In genomic region chr22:36362819-36363377, GRCh38 we compare ENCODE assay signal across 9 cellular contexts. TPM values are rescaled to one million over a fixed set of nuclear protein-coding genes. Genes with fewer than 3 reads are reported as not detected.
DNase-seq lines count a peak whose midpoint lies in the region; ATAC-seq, FAIRE-seq and TF ChIP-seq lines count a peak whose summit lies in the region.
"Had no signal": no experiment of that assay in that cellular context is flagged by ENCODE, and none has a peak within 500 bp of the region (broad histone marks: within the 10 kb centered on the region; RNA-seq: fewer than 3 reads in every experiment).

No MANE protein-coding gene starts in this region.

- peaks cover 5% of the 10 kb centered on the region for H3K79me1 ChIP-seq in H9 (ENCODE audit: insufficient read depth, low read depth, low read length, poor library complexity, severe bottlenecking)

- H3K27me3 ChIP-seq in H9 (ENCODE audit: insufficient read depth, low read length) (no peaks in the 10 kb centered on the region), foreskin keratinocyte (no peaks in the 10 kb centered on the region)

- peaks cover 74% of the 10 kb centered on the region; the same call in 1 of the 2 replicates for H3K79me2 ChIP-seq in H9 (ENCODE audit: insufficient read depth, low read length)

- no peaks in the 10 kb centered on the region for H3K27me3 Mint-ChIP-seq in H9 (ENCODE audit: low read depth)
- no peaks in the 10 kb centered on the region for H3K27me3 Mint-ChIP-seq in activated CD4-positive, alpha-beta memory T cell treated with anti-CD3 and anti-CD28 coated beads for 36 hours

- no peak overlapping the region for H3K9ac ChIP-seq in H9 (ENCODE audit: extremely low read depth, insufficient read length, low read length)

- ATAC-seq in foreskin keratinocyte, result peak; percentile 65

- H3K9me3 Mint-ChIP-seq in H9, result no peaks in the 10 kb centered on the region
- no peaks in the 10 kb centered on the region for H3K9me3 Mint-ChIP-seq in activated CD4-positive, alpha-beta memory T cell treated with anti-CD3 and anti-CD28 coated beads for 36 hours

- peak overlapping the region; percentile 22 for H2BK12ac ChIP-seq in H9 (ENCODE audit: insufficient read length, low read depth, low read length)

- no peak overlapping the region for H3K4me3 Mint-ChIP-seq in H9
- peak overlapping the region; percentile 60 for H3K4me3 Mint-ChIP-seq in activated CD4-positive, alpha-beta memory T cell treated with anti-CD3 and anti-CD28 coated beads for 36 hours

- peaks cover 37% of the 10 kb centered on the region for H3K4me1 ChIP-seq in H9 (ENCODE audit: insufficient read depth, low read length)
- H3K4me1 ChIP-seq in foreskin keratinocyte, result peaks cover 83% of the 10 kb centered on the region

- TF ChIP-seq POLR2A in GM12892 (IDR thresholded peaks at IDR 0.05; ENCODE audit: low read depth, low read length), result no peak

- CTCF ChIA-PET in activated CD4-positive, alpha-beta memory T cell treated with anti-CD3 and anti-CD28 coated beads for 36 hours (lab: Charles Lee), result interaction anchor here (0.7 to 2.8 kb wide), 4 partner anchors 14 to 62 kb away, joined by 4 to 21 read pairs (median 4); no protein-coding TSS in a partner anchor

- no CpG with 5 or more reads among the region's 3 CpGs for WGBS in H9 (ENCODE audit: extremely low coverage, insufficient read length, low lambda C conversion rate)

- H2BK20ac ChIP-seq in H9 (ENCODE audit: low read depth, low read length, poor library complexity, severe bottlenecking), result no peak overlapping the region

- no peak overlapping the region for H2AK5ac ChIP-seq in H9 (ENCODE audit: insufficient read length, low read length)

- peaks cover 83 to 91% of the 10 kb centered on the region in 2 experiments for H3K4me1 Mint-ChIP-seq in H9
- peaks cover 93% of the 10 kb centered on the region for H3K4me1 Mint-ChIP-seq in activated CD4-positive, alpha-beta memory T cell treated with anti-CD3 and anti-CD28 coated beads for 36 hours (ENCODE audit: low read depth)

- no peak overlapping the region for H2BK120ac ChIP-seq in H9 (ENCODE audit: low read depth, low read length, poor library complexity, severe bottlenecking)

- no peaks in the 10 kb centered on the region for H3K23me2 ChIP-seq in H9 (ENCODE audit: insufficient read length, low read depth, low read length, poor library complexity, severe bottlenecking)

- no peak overlapping the region for H2BK5ac ChIP-seq in H9 (ENCODE audit: insufficient read length, low read length)

- H3K18ac ChIP-seq in H9 (ENCODE audit: insufficient read length, low read depth, low read length), result no peak overlapping the region

- H3K23ac ChIP-seq in H9 (ENCODE audit: insufficient read length, low read depth, low read length), result no peak overlapping the region

- no peak overlapping the region for H3T11ph ChIP-seq in H9 (ENCODE audit: low read length)

- no peaks in the 10 kb centered on the region for H3K9me3 ChIP-seq in H9 (ENCODE audit: control insufficient read depth, low read depth, low read length)

- no peak overlapping the region for H2BK15ac ChIP-seq in H9 (ENCODE audit: low read depth, low read length)

- H4K20me1 ChIP-seq in H9 (ENCODE audit: control insufficient read depth, insufficient read depth, insufficient read length), result peaks cover 5% of the 10 kb centered on the region

- H3K4ac ChIP-seq in H9 (ENCODE audit: low read depth, low read length), result no peak overlapping the region

- H3K36me3 Mint-ChIP-seq in H9 (ENCODE audit: insufficient read depth in 1 of 3, low read depth in 3 of 3), result peaks cover 5 to 11% (median 7%) of the 10 kb centered on the region in 3 experiments; a peak in 4 of 7 replicates
- peaks cover 29% of the 10 kb centered on the region for H3K36me3 Mint-ChIP-seq in activated CD4-positive, alpha-beta memory T cell treated with anti-CD3 and anti-CD28 coated beads for 36 hours

- intact Hi-C loops in activated CD4-positive, alpha-beta memory T cell treated with anti-CD3 and anti-CD28 coated beads for 36 hours (cut with micrococcal nuclease), result no loop called here

- no peak for FAIRE-seq in GM12892 (lab: Jason Lieb, UNC)

- no peak overlapping the region for H3K14ac ChIP-seq in H9 (ENCODE audit: insufficient read depth, low read length)

- H4K8ac ChIP-seq in H9 (replicated peaks; ENCODE audit: insufficient read length, low read depth, low read length), result no peak overlapping the region

- DNase-seq in H9 (no peak), foreskin keratinocyte (no peak), GM12892 (ENCODE audit: insufficient read length) (no peak), mucosa of gallbladder (ENCODE audit: low spot score) (no peak), NCI-H1048 (lab: John Stamatoyannopoulos, UW) (no peak), HuH-7.5 (ENCODE audit: low spot score) (no peak)
- peak; percentile 73 for DNase-seq in activated CD4-positive, alpha-beta memory T cell treated with anti-CD3 and anti-CD28 coated beads for 36 hours
- DNase-seq in stimulated activated CD4-positive, alpha-beta T cell treated with anti-CD3 and anti-CD28 coated beads, TNF-alpha, amount 100 ng/mL, for 48 hours (ENCODE audit: low read depth in 3 of 3), result peak in 2 of 3 donors; percentile 41 to 55
- DNase-seq: NCI-H1105 treated with DMSO at 0.1 percent for 48 hours had no signal

- POLR2A ChIA-PET in activated CD4-positive, alpha-beta memory T cell treated with anti-CD3 and anti-CD28 coated beads for 36 hours (lab: Charles Lee), result interaction anchor here (0.7 to 3.7 kb wide), 5 partner anchors 16 to 31 kb away, joined by 3 to 28 read pairs (median 6); partner anchors contain the start of gene MYH9

- H3K27ac ChIP-seq in H9 (ENCODE audit: insufficient read length, low read depth, low read length) (no peak overlapping the region), foreskin keratinocyte (peak overlapping the region; percentile 13)

- H3K56ac ChIP-seq in H9 (ENCODE audit: insufficient read length, low read depth, low read length), result no peak overlapping the region

- no peak overlapping the region for H3K4me2 ChIP-seq in H9 (ENCODE audit: insufficient read depth, insufficient read length, low read length)

- no peak overlapping the region for H2AFZ ChIP-seq in H9 (ENCODE audit: low read length)

- H4K5ac ChIP-seq in H9 (ENCODE audit: insufficient read length, low read depth, low read length), result no peak overlapping the region

- no peak for TF ChIP-seq CTCF in H9 (conservative IDR thresholded peaks at IDR 0.05)
- TF ChIP-seq CTCF in foreskin keratinocyte (conservative IDR thresholded peaks at IDR 0.05), result no peak

- peak overlapping the region; percentile 59 to 90 (median 87) for H3K27ac Mint-ChIP-seq in H9
- H3K27ac Mint-ChIP-seq in activated CD4-positive, alpha-beta memory T cell treated with anti-CD3 and anti-CD28 coated beads for 36 hours, result peak overlapping the region; percentile 85

- H4K91ac ChIP-seq in H9 (ENCODE audit: insufficient read length, low read depth, low read length), result no peak overlapping the region

RNA-seq across cellular contexts. Expression of gene MYH9, which starts 24.9 kb away (rescaled TPM):
- 243 and 266 TPM in 2 replicates for total RNA-seq in H9 (2021)
- total RNA-seq in activated CD4-positive, alpha-beta memory T cell treated with anti-CD3 and anti-CD28 coated beads for 36 hours, result 100 to 1,000 TPM; 712 to 720 TPM
- total RNA-seq in foreskin keratinocyte, result 926 and 995 TPM in 2 replicates
- polyA plus RNA-seq in foreskin keratinocyte, result 295 and 315 TPM in 2 replicates
- 155 TPM for polyA plus RNA-seq in GM12892 (2012; ENCODE audit: missing spikeins)
- total RNA-seq in mucosa of gallbladder, result 544 TPM

Comparison
In these comparisons a context has a peak if more than half of its experiments do, and no peak if none do; other contexts are left out.
1. DNase-seq: peak in activated CD4-positive, alpha-beta memory T cell treated with anti-CD3 and anti-CD28 coated beads for 36 hours (single experiment) and stimulated activated CD4-positive, alpha-beta T cell treated with anti-CD3 and anti-CD28 coated beads, TNF-alpha, amount 100 ng/mL, for 48 hours (2 of 3); none in H9 (single experiment), foreskin keratinocyte (0 of 2), GM12892 (single experiment), mucosa of gallbladder (single experiment), NCI-H1048 (single experiment) and HuH-7.5 (single experiment).